Comparison of ENCODE assay signal across 8 cellular contexts in the genomic region with DNA sequence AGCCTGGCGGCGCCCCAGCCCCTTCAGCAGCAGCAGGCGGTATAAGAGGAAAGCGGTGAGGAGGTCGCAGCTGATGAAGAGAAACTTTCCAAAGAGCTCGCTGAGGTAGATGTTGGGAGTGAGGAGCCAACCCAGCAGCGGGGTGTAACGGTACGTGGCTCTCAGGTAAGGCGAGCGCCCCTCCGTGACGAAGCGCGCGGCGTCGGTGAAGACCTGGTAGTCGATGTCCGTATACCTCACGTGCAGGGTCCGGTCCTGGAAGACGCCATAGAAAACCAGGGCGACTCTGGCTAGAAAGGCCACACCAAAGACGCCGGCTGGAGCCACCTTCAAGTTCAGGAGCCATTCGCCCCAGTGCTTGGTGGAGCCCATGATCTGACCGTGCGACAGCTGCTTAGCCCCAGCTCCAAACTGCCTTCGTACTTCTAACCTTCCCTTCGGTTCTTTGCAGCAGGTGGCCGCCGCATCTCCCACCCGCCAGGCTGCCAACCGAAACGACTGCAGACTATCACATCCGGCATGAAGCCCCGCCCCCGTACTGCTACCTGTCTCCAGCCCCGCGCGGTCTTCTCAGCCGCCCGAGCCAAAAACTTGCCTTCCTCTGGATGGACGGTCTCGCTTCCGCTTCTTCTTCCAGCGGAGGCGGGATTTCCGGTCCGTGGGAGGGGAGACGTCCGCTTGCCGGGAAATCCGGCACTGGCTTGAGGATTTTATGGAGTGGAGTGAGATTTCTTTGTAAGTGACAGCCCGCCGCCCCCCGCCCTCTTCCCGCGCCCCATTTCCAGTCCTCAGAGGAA. TPM values are rescaled to one million over a fixed set of nuclear protein-coding genes. Genes with fewer than 3 reads are reported as not detected.
DNase-seq lines count a peak whose midpoint lies in the region; ATAC-seq and TF ChIP-seq lines count a peak whose summit lies in the region.

PIGM (minus strand) TSS at position 623 of the 797 bp plus-strand sequence; CDS start at position 372, 251 bp downstream.

- intact Hi-C loops in left lung (cut with DNase I) = no loop called here

- TF ChIP-seq CTCF in C4-2B (conservative IDR thresholded peaks at IDR 0.05) (no peak), left lung (IDR thresholded peaks at IDR 0.05) (no peak)

- H3K9me3 ChIP-seq in left lung = no peaks in the 10 kb centered on the region

- ATAC-seq in GM19372 (IDR thresholded peaks at IDR 0.05; ENCODE audit: low read depth, unreplicated experiment) (peak; percentile 95), HG03521 (IDR thresholded peaks at IDR 0.05; ENCODE audit: unreplicated experiment) (peak; percentile 93), left lung (peak; percentile 97)

- H3K27ac ChIP-seq in C4-2B (peak within 1 kb of the TSS; percentile 86), left lung (peak within 1 kb of the TSS; percentile 45 to 72)

- peaks cover 6 to 31% of the 10 kb centered on the region in 2 donors for H3K4me1 ChIP-seq in left lung

- H3K4me3 ChIP-seq in left lung = peak within 1 kb of the TSS; percentile 62 to 84

- no peaks in the 10 kb centered on the region for H3K27me3 ChIP-seq in left lung

- peak; percentile 100 for DNase-seq in NCI-H69 (lab: John Stamatoyannopoulos, UW)
- peak; percentile 94 for DNase-seq in activated CD4-positive, alpha-beta T cell treated with anti-CD3 and anti-CD28 coated beads, Interleukin-2, amount 50 U/mL, for 1 hour
- DNase-seq in dedifferentiated amniotic fluid mesenchymal stem cell (ENCODE audit: extremely low spot score) = peak; percentile 90
- DNase-seq in left lung = peak; percentile 95 to 97
- DNase-seq in stimulated activated CD4-positive, alpha-beta T cell treated with anti-CD3 and anti-CD28 coated beads, Interleukin-2, amount 100 ng/mL, for 4 hours (ENCODE audit: low read depth) = peak; percentile 86

- H3K36me3 ChIP-seq in left lung = no peaks in the 10 kb centered on the region

RNA-seq across cellular contexts. Expression of gene PIGM, which starts in this region (rescaled TPM):
- 1 to 10 TPM; 7.0 to 9.5 TPM for total RNA-seq in left lung

Comparison
In these comparisons a context has a peak if more than half of its experiments do, and no peak if none do; other contexts are left out.
1. Peak in every context shown above with its lines: DNase-seq, ATAC-seq, H3K4me3 ChIP-seq and H3K27ac ChIP-seq.